16 cellular contexts compared by ENCODE assay signal in genomic region chr5:73948720-73949119, GRCh38.
DNase-seq lines count a peak whose midpoint lies in the region; ATAC-seq and TF ChIP-seq lines count a peak whose summit lies in the region.
"Had no signal": no experiment of that assay in that cellular context is flagged by ENCODE, and none has a peak within 500 bp of the region (broad histone marks: within the 10 kb centered on the region; RNA-seq: fewer than 3 reads in every experiment).

No MANE protein-coding gene starts in this region.

- no peaks in the 10 kb centered on the region for H3K27me3 Mint-ChIP-seq in progenitor cell of endocrine pancreas

- no peak for ATAC-seq in GM18870 (IDR thresholded peaks at IDR 0.05; ENCODE audit: unreplicated experiment)
- ATAC-seq: activated CD8-positive, alpha-beta T cell treated with anti-CD3 and anti-CD28 coated beads for 36 hours; mucosa of descending colon; Panc1 had no signal

- H3K4me1 ChIP-seq in ovary (ENCODE audit: insufficient read depth) = peaks cover 12% of the 10 kb centered on the region

- H3K27ac Mint-ChIP-seq in progenitor cell of endocrine pancreas = no peak overlapping the region
- H3K27ac Mint-ChIP-seq: activated CD8-positive, alpha-beta T cell treated with anti-CD3 and anti-CD28 coated beads for 36 hours; T-helper 2 cell treated with Interferon-gamma antibody and Interleukin-4, amounts not matched to agents 5 μg/mL and 100 μg/mL, for 36 hours had no signal

- no peak overlapping the region for H3K4me3 Mint-ChIP-seq in progenitor cell of endocrine pancreas (ENCODE audit: low read depth)
- H3K4me3 Mint-ChIP-seq: activated CD8-positive, alpha-beta T cell treated with anti-CD3 and anti-CD28 coated beads for 36 hours; central memory CD8-positive, alpha-beta T cell; T-helper 2 cell treated with Interferon-gamma antibody and Interleukin-4, amounts not matched to agents 5 μg/mL and 100 μg/mL, for 36 hours had no signal

- TF ChIP-seq POLR2A in ovary (IDR thresholded peaks at IDR 0.05) = no peak

- no peak overlapping the region for H3K27ac ChIP-seq in ovary

- no peaks in the 10 kb centered on the region for H3K4me1 Mint-ChIP-seq in progenitor cell of endocrine pancreas (ENCODE audit: low read depth)
- H3K4me1 Mint-ChIP-seq: central memory CD8-positive, alpha-beta T cell had no signal

- no peaks in the 10 kb centered on the region for H3K36me3 ChIP-seq in ovary

- peaks cover 5% of the 10 kb centered on the region for H3K36me3 Mint-ChIP-seq in progenitor cell of endocrine pancreas (ENCODE audit: insufficient read depth)

- intact Hi-C loops in ovary (cut with DNase I) = no loop called here

- peaks cover 4% of the 10 kb centered on the region for H3K9me3 Mint-ChIP-seq in progenitor cell of endocrine pancreas (ENCODE audit: low read depth)
- H3K9me3 Mint-ChIP-seq: T-helper 2 cell treated with Interferon-gamma antibody and Interleukin-4, amounts not matched to agents 5 μg/mL and 100 μg/mL, for 36 hours had no signal

- TF ChIP-seq EP300 in ovary (IDR thresholded peaks at IDR 0.05) = no peak

- TF ChIP-seq CTCF in epithelial cell of esophagus (IDR thresholded peaks at IDR 0.05; ENCODE audit: insufficient read depth, low read depth, low read length, missing control alignments) = no peak
- no peak for TF ChIP-seq CTCF in ovary (IDR thresholded peaks at IDR 0.05)
- no peak for TF ChIP-seq CTCF in progenitor cell of endocrine pancreas (IDR thresholded peaks at IDR 0.05; ENCODE audit: unreplicated experiment)

- H3K27me3 ChIP-seq in ovary = no peaks in the 10 kb centered on the region

- WGBS in ovary, 3 donors = 27 to 40% (median 29%) methylated on average over 3 of the region's 3 CpGs

- no peaks in the 10 kb centered on the region for H3K9me3 ChIP-seq in ovary
- H3K9me3 ChIP-seq: mucosa of descending colon had no signal

- H3K4me3 ChIP-seq in epithelial cell of esophagus (ENCODE audit: low read length) (no peak overlapping the region), ovary (no peak overlapping the region)
- H3K4me3 ChIP-seq: mucosa of descending colon had no signal

- DNase-seq in DMS79 treated with DMSO at 0.1 percent for 48 hours (lab: John Stamatoyannopoulos, UW) (peak; percentile 47), DMS79 (lab: John Stamatoyannopoulos, UW) (no peak), M059J (ENCODE audit: low read depth) (peak; percentile 28), epithelial cell of esophagus (ENCODE audit: low read depth) (peak; percentile 16), ovary (peak in 4 of 5 donors; percentile 31 to 62 (median 50)), NCI-H226 (no peak), progenitor cell of endocrine pancreas (ENCODE audit: low spot score, unreplicated experiment) (no peak)
- DNase-seq: 8988T; activated CD8-positive, alpha-beta T cell treated with anti-CD3 and anti-CD28 coated beads for 36 hours; activated gamma-delta T cell treated with Interleukin-2 at 50 U/mL for 16 hours; mucosa of descending colon; trophoblast cell had no signal

Comparison
In these comparisons a context has a peak if more than half of its experiments do, and no peak if none do; other contexts are left out.
1. DNase-seq: peak in DMS79 treated with DMSO at 0.1 percent for 48 hours (single experiment), M059J (single experiment), epithelial cell of esophagus (single experiment) and ovary (4 of 5); none in DMS79 (single experiment), NCI-H226 (single experiment) and progenitor cell of endocrine pancreas (single experiment).